Comparison of ENCODE assay signal across 10 cellular contexts in the genomic region with DNA sequence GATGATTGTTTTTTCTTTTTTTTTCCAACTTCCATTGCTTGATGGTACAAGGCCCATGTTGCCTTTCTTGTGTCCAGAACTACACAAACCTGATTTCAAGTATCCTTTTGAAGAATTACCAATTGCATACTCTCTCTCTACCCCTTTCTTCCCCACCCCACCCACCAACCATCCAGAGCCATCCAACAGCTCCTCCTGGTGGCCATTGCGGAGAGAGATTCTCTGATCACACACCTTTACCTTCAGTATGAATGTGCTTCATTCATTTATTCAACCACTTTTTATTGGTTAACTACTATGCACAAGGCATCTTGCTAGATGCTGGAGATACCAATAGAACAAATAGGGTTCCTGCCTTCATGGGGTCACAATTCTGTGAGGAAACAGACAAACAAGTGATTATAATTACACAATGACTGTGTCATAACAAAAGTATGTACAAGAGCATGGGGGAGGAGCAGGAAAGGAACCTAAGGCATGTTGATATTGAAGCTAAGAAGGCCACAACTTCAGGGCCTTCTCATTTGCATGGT.
DNase-seq lines count a peak whose midpoint lies in the region; ATAC-seq and TF ChIP-seq lines count a peak whose summit lies in the region.
"Had no signal": no experiment of that assay in that cellular context is flagged by ENCODE, and none has a peak within 500 bp of the region (broad histone marks: within the 10 kb centered on the region; RNA-seq: fewer than 3 reads in every experiment).

No MANE protein-coding gene starts in this region.

- no peak overlapping the region for H3K27ac ChIP-seq in vagina
- H3K27ac ChIP-seq: skin epidermis had no signal

- H3K4me3 ChIP-seq in vagina, result no peak overlapping the region
- H3K4me3 ChIP-seq: skin epidermis had no signal

- no peaks in the 10 kb centered on the region for H3K27me3 ChIP-seq in vagina

- TF ChIP-seq POLR2A in vagina (IDR thresholded peaks at IDR 0.05), result no peak

- no peak overlapping the region for H3K4me3 Mint-ChIP-seq in activated T-helper 1 cell treated with anti-CD3 and anti-CD28 coated beads, Interleukin-12 subunit alpha, Interleukin-12 subunit beta, Interleukin-2, Interleukin-4 antibody, amounts not matched to agents 30 ng/mL and 10 ng/mL and 1 ng/mL, durations not matched to agents 14 hours and 24 hours and 36 hours
- H3K4me3 Mint-ChIP-seq: T-helper 1 cell treated with Interleukin-12 subunit alpha and Interleukin-12 subunit beta and Interleukin-4 antibody, amounts not matched to agents 30 μg/mL and 1 μg/mL, for 36 hours had no signal

- intact Hi-C loops in vagina (cut with DNase I), result no loop called here
- intact Hi-C loops in activated T-helper 1 cell treated with anti-CD3 and anti-CD28 coated beads, Interleukin-12 subunit alpha, Interleukin-12 subunit beta, Interleukin-2, Interleukin-4 antibody, amounts not matched to agents 30 ng/mL and 10 ng/mL and 1 ng/mL, durations not matched to agents 14 hours and 24 hours and 36 hours (cut with micrococcal nuclease), result loop anchor here (1.0 to 5.0 kb wide), 2 partner anchors 315 to 328 kb away; a partner anchor contains a TSS

- H3K27ac Mint-ChIP-seq in activated T-helper 1 cell treated with anti-CD3 and anti-CD28 coated beads, Interleukin-12 subunit alpha, Interleukin-12 subunit beta, Interleukin-2, Interleukin-4 antibody, amounts not matched to agents 30 ng/mL and 10 ng/mL and 1 ng/mL, durations not matched to agents 14 hours and 24 hours and 36 hours, result no peak overlapping the region
- H3K27ac Mint-ChIP-seq: T-helper 1 cell treated with Interleukin-12 subunit alpha and Interleukin-12 subunit beta and Interleukin-4 antibody, amounts not matched to agents 30 μg/mL and 1 μg/mL, for 36 hours had no signal

- peak; percentile 69 for DNase-seq in ELF-1 (ENCODE audit: low read depth, low spot score)
- peak; percentile 69 for DNase-seq in HuH-7 (ENCODE audit: low spot score)
- peak; percentile 5 for DNase-seq in T follicular helper cell (ENCODE audit: low read depth)
- DNase-seq in dermis microvascular lymphatic vessel endothelial cell (ENCODE audit: low read depth in 2 of 2), result peak; percentile 23 to 55
- peak; percentile 65 for DNase-seq in myocyte (ENCODE audit: low read depth)
- no peak for DNase-seq in vagina (ENCODE audit: extremely low spot score in 2 of 2)
- no peak for DNase-seq in activated T-helper 1 cell treated with anti-CD3 and anti-CD28 coated beads, Interleukin-12 subunit alpha, Interleukin-12 subunit beta, Interleukin-2, Interleukin-4 antibody, amounts not matched to agents 30 ng/mL and 10 ng/mL and 1 ng/mL, durations not matched to agents 14 hours and 24 hours and 36 hours (ENCODE audit: low spot score)

- no peaks in the 10 kb centered on the region for H3K4me1 ChIP-seq in vagina

- TF ChIP-seq CTCF in vagina (IDR thresholded peaks at IDR 0.05), result peak; percentile 28 to 41 (median 29)

- no peaks in the 10 kb centered on the region for H3K36me3 ChIP-seq in vagina

- no peak for ATAC-seq in activated CD4-positive, CD25-positive, alpha-beta regulatory T cell treated with anti-CD3 and anti-CD28 coated beads, Interleukin-2, amount 50 U/mL, for 24 hours

- no peaks in the 10 kb centered on the region for H3K9me3 Mint-ChIP-seq in activated T-helper 1 cell treated with anti-CD3 and anti-CD28 coated beads, Interleukin-12 subunit alpha, Interleukin-12 subunit beta, Interleukin-2, Interleukin-4 antibody, amounts not matched to agents 30 ng/mL and 10 ng/mL and 1 ng/mL, durations not matched to agents 14 hours and 24 hours and 36 hours
- H3K9me3 Mint-ChIP-seq: T-helper 1 cell treated with Interleukin-12 subunit alpha and Interleukin-12 subunit beta and Interleukin-4 antibody, amounts not matched to agents 30 μg/mL and 1 μg/mL, for 36 hours had no signal

- H3K36me3 Mint-ChIP-seq in activated T-helper 1 cell treated with anti-CD3 and anti-CD28 coated beads, Interleukin-12 subunit alpha, Interleukin-12 subunit beta, Interleukin-2, Interleukin-4 antibody, amounts not matched to agents 30 ng/mL and 10 ng/mL and 1 ng/mL, durations not matched to agents 14 hours and 24 hours and 36 hours (ENCODE audit: low read depth), result no peaks in the 10 kb centered on the region

- no peaks in the 10 kb centered on the region for H3K9me3 ChIP-seq in vagina

- no peaks in the 10 kb centered on the region for H3K4me1 Mint-ChIP-seq in activated T-helper 1 cell treated with anti-CD3 and anti-CD28 coated beads, Interleukin-12 subunit alpha, Interleukin-12 subunit beta, Interleukin-2, Interleukin-4 antibody, amounts not matched to agents 30 ng/mL and 10 ng/mL and 1 ng/mL, durations not matched to agents 14 hours and 24 hours and 36 hours (ENCODE audit: low read depth)

- H3K27me3 Mint-ChIP-seq in activated T-helper 1 cell treated with anti-CD3 and anti-CD28 coated beads, Interleukin-12 subunit alpha, Interleukin-12 subunit beta, Interleukin-2, Interleukin-4 antibody, amounts not matched to agents 30 ng/mL and 10 ng/mL and 1 ng/mL, durations not matched to agents 14 hours and 24 hours and 36 hours (ENCODE audit: insufficient read depth), result no peaks in the 10 kb centered on the region

Comparison
In these comparisons a context has a peak if more than half of its experiments do, and no peak if none do; other contexts are left out.
1. DNase-seq: peak in ELF-1 (single experiment), HuH-7 (single experiment), T follicular helper cell (single experiment), dermis microvascular lymphatic vessel endothelial cell (2 of 2) and myocyte (single experiment); none in vagina (0 of 2) and activated T-helper 1 cell treated with anti-CD3 and anti-CD28 coated beads, Interleukin-12 subunit alpha, Interleukin-12 subunit beta, Interleukin-2, Interleukin-4 antibody, amounts not matched to agents 30 ng/mL and 10 ng/mL and 1 ng/mL, durations not matched to agents 14 hours and 24 hours and 36 hours (single experiment).